Comparison of ENCODE assay signal across 8 cellular contexts in the genomic region with DNA sequence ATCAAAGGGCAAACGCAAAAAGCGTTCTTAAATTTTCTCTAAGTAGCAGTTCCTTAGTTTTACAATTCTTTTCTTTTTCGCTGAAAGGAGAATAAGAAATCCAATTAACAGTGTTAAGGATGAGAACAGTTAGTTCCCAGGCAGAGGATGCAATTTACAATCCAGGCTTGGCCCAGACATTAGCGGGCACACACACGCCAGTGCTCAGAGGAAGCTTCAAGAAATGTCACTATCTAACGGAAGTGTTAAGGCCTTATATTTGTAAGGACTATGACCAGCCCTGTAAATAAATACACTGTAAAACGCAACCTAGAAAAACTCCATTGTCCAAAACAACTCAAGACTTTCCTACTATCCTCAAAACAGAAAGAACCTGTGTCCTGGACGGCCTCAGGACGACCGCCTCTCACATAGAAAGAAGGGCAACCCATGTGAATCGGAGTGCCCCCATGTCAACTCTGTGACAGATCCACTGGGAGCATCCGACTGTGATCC. TPM values are rescaled to one million over a fixed set of nuclear protein-coding genes. Genes with fewer than 3 reads are reported as not detected.
DNase-seq lines count a peak whose midpoint lies in the region; ATAC-seq and TF ChIP-seq lines count a peak whose summit lies in the region.

No MANE protein-coding gene starts in this region.

- DNase-seq in AG09309 (ENCODE audit: low read depth) (no peak), H9 (no peak), immature natural killer cell (peak in 2 of 3 donors; percentile 16 to 17), iPS-NIHi7 (ENCODE audit: extremely low spot score) (no peak), hippocampal formation (lab: John Stamatoyannopoulos, UW) (no peak)
- DNase-seq in activated naive CD4-positive, alpha-beta T cell treated with anti-CD3 and anti-CD28 coated beads, Interleukin-2, amount 50 U/mL, for 72 hours (ENCODE audit: low spot score in 2 of 2): no peak

- H3K56ac ChIP-seq in H9 (ENCODE audit: insufficient read length, low read depth, low read length): no peak overlapping the region

- H3K36me3 Mint-ChIP-seq in H9 (ENCODE audit: insufficient read depth in 1 of 3, low read depth in 3 of 3) (no peaks in the 10 kb centered on the region; a peak in 1 of 7 replicates), immature natural killer cell (no peaks in the 10 kb centered on the region)
- H3K36me3 Mint-ChIP-seq in activated naive CD4-positive, alpha-beta T cell treated with anti-CD3 and anti-CD28 coated beads, Interleukin-2, amount 50 U/mL, for 72 hours: peaks cover 0 to 10% of the 10 kb centered on the region in 2 donors
- no peaks in the 10 kb centered on the region for H3K36me3 Mint-ChIP-seq in stimulated activated memory B cell treated with anti-CD40 and anti-IgM and Interleukin-4, amounts not matched to agents 10 μg/mL and 1 μg/mL and 100 μg/mL, for 72 hours

- no peak overlapping the region for H3K23ac ChIP-seq in H9 (ENCODE audit: insufficient read length, low read depth, low read length)

- no peak for TF ChIP-seq CTCF in AG09309 (IDR thresholded peaks at IDR 0.05; ENCODE audit: control insufficient read depth, insufficient read depth, low read depth, low read length, missing control alignments)
- TF ChIP-seq CTCF in H9 (conservative IDR thresholded peaks at IDR 0.05): no peak

- no peak overlapping the region for H4K8ac ChIP-seq in H9 (replicated peaks; ENCODE audit: insufficient read length, low read depth, low read length)

- H3K4me2 ChIP-seq in H9 (ENCODE audit: insufficient read depth, insufficient read length, low read length): peak overlapping the region; percentile 81

- no peak overlapping the region for H4K91ac ChIP-seq in H9 (ENCODE audit: insufficient read length, low read depth, low read length)

- ATAC-seq in activated naive CD4-positive, alpha-beta T cell treated with anti-CD3 and anti-CD28 coated beads, Interleukin-2, amount 50 U/mL, for 72 hours: no peak
- ATAC-seq in stimulated activated memory B cell treated with anti-CD40 and anti-IgM and Interleukin-4, amounts not matched to agents 10 μg/mL and 1 μg/mL and 100 μg/mL, for 72 hours: no peak
- no peak for ATAC-seq in HG03354 (IDR thresholded peaks at IDR 0.05; ENCODE audit: poor library complexity, severe bottlenecking, unreplicated experiment)

- H2AFZ ChIP-seq in H9 (ENCODE audit: low read length): no peak overlapping the region

- no peak overlapping the region for H2BK15ac ChIP-seq in H9 (ENCODE audit: low read depth, low read length)

- no peaks in the 10 kb centered on the region for H3K27me3 ChIP-seq in H9 (ENCODE audit: insufficient read depth, low read length)

- no peaks in the 10 kb centered on the region for H4K20me1 ChIP-seq in H9 (ENCODE audit: control insufficient read depth, insufficient read depth, insufficient read length)

- H3K9ac ChIP-seq in H9 (ENCODE audit: extremely low read depth, insufficient read length, low read length): peak overlapping the region; percentile 45

- no peak overlapping the region for H3K4ac ChIP-seq in H9 (ENCODE audit: low read depth, low read length)

- H3K4me3 ChIP-seq in AG09309 (ENCODE audit: control insufficient read depth, low read depth, low read length): peak overlapping the region; percentile 85

- H3K27ac Mint-ChIP-seq in H9 (peak overlapping the region in 2 of 3 experiments; percentile 64 to 95; a peak in 3 of 7 replicates), immature natural killer cell (peak overlapping the region; percentile 91 to 98 (median 95))
- H3K27ac Mint-ChIP-seq in activated naive CD4-positive, alpha-beta T cell treated with anti-CD3 and anti-CD28 coated beads, Interleukin-2, amount 50 U/mL, for 72 hours: peak overlapping the region; percentile 94 to 96
- H3K27ac Mint-ChIP-seq in stimulated activated memory B cell treated with anti-CD40 and anti-IgM and Interleukin-4, amounts not matched to agents 10 μg/mL and 1 μg/mL and 100 μg/mL, for 72 hours: peak overlapping the region; percentile 95

- no peaks in the 10 kb centered on the region for H3K9me3 Mint-ChIP-seq in H9
- H3K9me3 Mint-ChIP-seq in activated naive CD4-positive, alpha-beta T cell treated with anti-CD3 and anti-CD28 coated beads, Interleukin-2, amount 50 U/mL, for 72 hours: no peaks in the 10 kb centered on the region
- H3K9me3 Mint-ChIP-seq in immature natural killer cell: no peaks in the 10 kb centered on the region
- H3K9me3 Mint-ChIP-seq in stimulated activated memory B cell treated with anti-CD40 and anti-IgM and Interleukin-4, amounts not matched to agents 10 μg/mL and 1 μg/mL and 100 μg/mL, for 72 hours: no peaks in the 10 kb centered on the region

- H3T11ph ChIP-seq in H9 (ENCODE audit: low read length): no peak overlapping the region

- peaks cover 8% of the 10 kb centered on the region for H3K23me2 ChIP-seq in H9 (ENCODE audit: insufficient read length, low read depth, low read length, poor library complexity, severe bottlenecking)

- H3K79me2 ChIP-seq in H9 (ENCODE audit: insufficient read depth, low read length): peaks cover 11% of the 10 kb centered on the region

- H3K18ac ChIP-seq in H9 (ENCODE audit: insufficient read length, low read depth, low read length): no peak overlapping the region

- no peak overlapping the region for H3K27ac ChIP-seq in H9 (ENCODE audit: insufficient read length, low read depth, low read length)

- no peak overlapping the region for H3K14ac ChIP-seq in H9 (ENCODE audit: insufficient read depth, low read length)

- no peak overlapping the region for H4K5ac ChIP-seq in H9 (ENCODE audit: insufficient read length, low read depth, low read length)

- peak overlapping the region; percentile 87 to 92 for H3K4me3 Mint-ChIP-seq in H9
- H3K4me3 Mint-ChIP-seq in immature natural killer cell: peak overlapping the region; percentile 89 to 97 (median 96)
- H3K4me3 Mint-ChIP-seq in stimulated activated memory B cell treated with anti-CD40 and anti-IgM and Interleukin-4, amounts not matched to agents 10 μg/mL and 1 μg/mL and 100 μg/mL, for 72 hours: peak overlapping the region; percentile 89

- no peak overlapping the region for H2BK20ac ChIP-seq in H9 (ENCODE audit: low read depth, low read length, poor library complexity, severe bottlenecking)

- H2AK5ac ChIP-seq in H9 (ENCODE audit: insufficient read length, low read length): no peak overlapping the region

- H2BK5ac ChIP-seq in H9 (ENCODE audit: insufficient read length, low read length): no peak overlapping the region

- H3K27me3 Mint-ChIP-seq in H9 (ENCODE audit: low read depth): no peaks in the 10 kb centered on the region
- peaks cover 2 to 16% (median 4%) of the 10 kb centered on the region in 3 donors for H3K27me3 Mint-ChIP-seq in immature natural killer cell (ENCODE audit: low read depth in 3 of 3)
- no peaks in the 10 kb centered on the region for H3K27me3 Mint-ChIP-seq in stimulated activated memory B cell treated with anti-CD40 and anti-IgM and Interleukin-4, amounts not matched to agents 10 μg/mL and 1 μg/mL and 100 μg/mL, for 72 hours

- no peak overlapping the region for H2BK12ac ChIP-seq in H9 (ENCODE audit: insufficient read length, low read depth, low read length)

- WGBS in H9 (ENCODE audit: extremely low coverage, insufficient read length, low lambda C conversion rate): no CpG with 5 or more reads among the region's 12 CpGs

- H2BK120ac ChIP-seq in H9 (ENCODE audit: low read depth, low read length, poor library complexity, severe bottlenecking): no peak overlapping the region

- no peaks in the 10 kb centered on the region for H3K9me3 ChIP-seq in H9 (ENCODE audit: control insufficient read depth, low read depth, low read length)

- peaks cover 4% of the 10 kb centered on the region; the same call in 1 of the 2 replicates for H3K4me1 ChIP-seq in H9 (ENCODE audit: insufficient read depth, low read length)

- no peaks in the 10 kb centered on the region for H3K79me1 ChIP-seq in H9 (ENCODE audit: insufficient read depth, low read depth, low read length, poor library complexity, severe bottlenecking)

- H3K4me1 Mint-ChIP-seq in H9 (peaks cover 28 to 37% of the 10 kb centered on the region in 2 experiments), immature natural killer cell (peaks cover 54 to 61% of the 10 kb centered on the region in 2 donors)
- peaks cover 46% of the 10 kb centered on the region for H3K4me1 Mint-ChIP-seq in stimulated activated memory B cell treated with anti-CD40 and anti-IgM and Interleukin-4, amounts not matched to agents 10 μg/mL and 1 μg/mL and 100 μg/mL, for 72 hours

RNA-seq across cellular contexts. Expression of a gene that starts 1.3 kb away (rescaled TPM):
- 30.8 and 31.2 TPM in 2 replicates for total RNA-seq in H9 (2021)
- total RNA-seq in activated naive CD4-positive, alpha-beta T cell treated with anti-CD3 and anti-CD28 coated beads, Interleukin-2, amount 50 U/mL, for 72 hours: 10 to 100 TPM; 46.3 to 75.8 TPM
- polyA plus RNA-seq in immature natural killer cell: 10 to 100 TPM; 41.0 to 74.1 (median 53.0) TPM

Comparison
In these comparisons a context has a peak if more than half of its experiments do, and no peak if none do; other contexts are left out.
1. DNase-seq: peak in immature natural killer cell (2 of 3); none in AG09309 (single experiment), H9 (single experiment), activated naive CD4-positive, alpha-beta T cell treated with anti-CD3 and anti-CD28 coated beads, Interleukin-2, amount 50 U/mL, for 72 hours (0 of 2), iPS-NIHi7 (single experiment) and hippocampal formation (0 of 2).
2. Peak in every context shown above with its lines, with median percentiles within 50 percentile points of each other: H3K27ac Mint-ChIP-seq and H3K4me3 Mint-ChIP-seq.